In genomic region chr9:87699835-87700234, GRCh38 we compare ENCODE assay signal across 2 cellular contexts.
TF ChIP-seq lines count a peak whose summit lies in the region.

No MANE protein-coding gene starts in this region.

TF ChIP-seq in GM23338, 12 proteins besides CTCF, POLR2A, EP300 and RAD21 (continued from another document):
- TF ChIP-seq REST (IDR thresholded peaks at IDR 0.05; ENCODE audit: unreplicated experiment) (no peak), ZNF462 (CRISPR knock-in tag; IDR thresholded peaks at IDR 0.05) (no peak), ZNF331 (CRISPR knock-in tag; IDR thresholded peaks at IDR 0.05; ENCODE audit: low read depth) (no peak), POLR2AphosphoS5 (IDR thresholded peaks at IDR 0.05; ENCODE audit: low read depth) (no peak), ETS1 (IDR thresholded peaks at IDR 0.05) (no peak), NANOG (IDR thresholded peaks at IDR 0.05; ENCODE audit: borderline replicate concordance) (no peak), ZNF114 (CRISPR knock-in tag; IDR thresholded peaks at IDR 0.05) (no peak), JUNB (IDR thresholded peaks at IDR 0.05; ENCODE audit: unreplicated experiment) (no peak)

TF ChIP-seq in WTC11, 78 proteins besides CTCF, POLR2A, EP300 and RAD21 (continued from another document):
- no peak for TF ChIP-seq ATF2 (CRISPR knock-in tag; IDR thresholded peaks at IDR 0.05; ENCODE audit: borderline replicate concordance, low read depth)
- TF ChIP-seq E2F5 (CRISPR knock-in tag; IDR thresholded peaks at IDR 0.05), result no peak
- no peak for TF ChIP-seq ZNF281 (CRISPR knock-in tag; IDR thresholded peaks at IDR 0.05)
- TF ChIP-seq NR3C1 (CRISPR knock-in tag; conservative IDR thresholded peaks at IDR 0.05; ENCODE audit: low read depth), result no peak
- TF ChIP-seq ZNF232 (CRISPR knock-in tag; IDR thresholded peaks at IDR 0.05), result no peak
- no peak for TF ChIP-seq ATF3 (CRISPR knock-in tag; conservative IDR thresholded peaks at IDR 0.05)
- no peak for TF ChIP-seq SP1 (CRISPR knock-in tag; conservative IDR thresholded peaks at IDR 0.05)
- no peak for TF ChIP-seq PREB (CRISPR knock-in tag; IDR thresholded peaks at IDR 0.05; ENCODE audit: borderline replicate concordance)
- TF ChIP-seq HMGXB4 (CRISPR knock-in tag; IDR thresholded peaks at IDR 0.05), result no peak
- TF ChIP-seq ATF1 (CRISPR knock-in tag; IDR thresholded peaks at IDR 0.05), result no peak
- TF ChIP-seq RORB (CRISPR knock-in tag; IDR thresholded peaks at IDR 0.05), result no peak
- no peak for TF ChIP-seq ZNF263 (CRISPR knock-in tag; IDR thresholded peaks at IDR 0.05; ENCODE audit: low read depth)
- TF ChIP-seq ZSCAN18 (CRISPR knock-in tag; IDR thresholded peaks at IDR 0.05), result no peak
- no peak for TF ChIP-seq FOXJ3 (CRISPR knock-in tag; IDR thresholded peaks at IDR 0.05; ENCODE audit: borderline replicate concordance)
